ENCODE assay signal across 8 cellular contexts in genomic region chr1:38991638-38992449, GRCh38. TPM values are rescaled to one million over a fixed set of nuclear protein-coding genes. Genes with fewer than 3 reads are reported as not detected.
DNase-seq lines count a peak whose midpoint lies in the region; ATAC-seq and TF ChIP-seq lines count a peak whose summit lies in the region.

No MANE protein-coding gene starts in this region.

- CTCF ChIA-PET in activated CD4-positive, alpha-beta memory T cell treated with anti-CD3 and anti-CD28 coated beads for 36 hours (lab: Charles Lee): interaction anchor here (0.8 to 1.1 kb wide), 2 partner anchors 8 to 28 kb away, joined by 4 to 6 read pairs; no protein-coding TSS in a partner anchor
- CTCF ChIA-PET in naive thymus-derived CD4-positive, alpha-beta T cell (lab: Charles Lee): interaction anchor here (0.6 kb wide), 1 partner anchor 104 kb away, joined by 8 read pairs; no protein-coding TSS in a partner anchor

- H3K9me3 ChIP-seq in Karpas-422 (ENCODE audit: low read length): no peaks in the 10 kb centered on the region
- no peaks in the 10 kb centered on the region for H3K9me3 ChIP-seq in naive thymus-derived CD4-positive, alpha-beta T cell (ENCODE audit: control insufficient read depth in 2 of 3, low read length in 3 of 3)

- peak overlapping the region; percentile 81 for H3K4me3 Mint-ChIP-seq in activated CD4-positive, alpha-beta memory T cell treated with anti-CD3 and anti-CD28 coated beads for 36 hours
- H3K4me3 Mint-ChIP-seq in naive thymus-derived CD4-positive, alpha-beta T cell: peak overlapping the region; percentile 80 to 95 (median 90)
- peak overlapping the region; percentile 92 for H3K4me3 Mint-ChIP-seq in type B pancreatic cell

- peaks cover 30% of the 10 kb centered on the region for H3K36me3 Mint-ChIP-seq in activated CD4-positive, alpha-beta memory T cell treated with anti-CD3 and anti-CD28 coated beads for 36 hours
- peaks cover 0 to 19% (median 15%) of the 10 kb centered on the region in 5 donors for H3K36me3 Mint-ChIP-seq in naive thymus-derived CD4-positive, alpha-beta T cell
- H3K36me3 Mint-ChIP-seq in type B pancreatic cell: peaks cover 22% of the 10 kb centered on the region

- TF ChIP-seq CTCF in fibroblast of mammary gland (conservative IDR thresholded peaks at IDR 0.05; ENCODE audit: control insufficient read depth, insufficient read depth, low read depth, low read length) (no peak), type B pancreatic cell (conservative IDR thresholded peaks at IDR 0.05) (no peak)

- no peaks in the 10 kb centered on the region for H3K9me2 ChIP-seq in Karpas-422 (replicated peaks; ENCODE audit: insufficient read depth, low read length)

- peaks cover 57% of the 10 kb centered on the region for H3K79me2 ChIP-seq in Karpas-422 (ENCODE audit: low read length)

- peaks cover 22% of the 10 kb centered on the region for H3K4me1 ChIP-seq in Karpas-422 (ENCODE audit: low read length)
- H3K4me1 ChIP-seq in naive thymus-derived CD4-positive, alpha-beta T cell (ENCODE audit: control insufficient read depth in 2 of 2, insufficient read depth in 2 of 2, low read length in 2 of 2): peaks cover 21 to 41% of the 10 kb centered on the region in 2 donors

- H3K4me1 Mint-ChIP-seq in activated CD4-positive, alpha-beta memory T cell treated with anti-CD3 and anti-CD28 coated beads for 36 hours (ENCODE audit: low read depth): peaks cover 52% of the 10 kb centered on the region
- peaks cover 26 to 61% (median 49%) of the 10 kb centered on the region in 7 donors for H3K4me1 Mint-ChIP-seq in naive thymus-derived CD4-positive, alpha-beta T cell
- peaks cover 26% of the 10 kb centered on the region for H3K4me1 Mint-ChIP-seq in type B pancreatic cell (ENCODE audit: unreplicated experiment)

- H3K27me3 ChIP-seq in Karpas-422 (ENCODE audit: low read length): no peaks in the 10 kb centered on the region
- no peaks in the 10 kb centered on the region for H3K27me3 ChIP-seq in naive thymus-derived CD4-positive, alpha-beta T cell (ENCODE audit: control insufficient read depth in 2 of 2, insufficient read depth in 2 of 2, low read length in 2 of 2)

- DNase-seq in NCI-H345 (lab: John Stamatoyannopoulos, UW) (peak; percentile 26), NCI-H345 treated with DMSO at 0.1 percent for 48 hours (lab: John Stamatoyannopoulos, UW; ENCODE audit: unreplicated experiment) (no peak), Karpas-422 (peak; percentile 59), fibroblast of mammary gland (ENCODE audit: low read depth) (no peak), type B pancreatic cell (ENCODE audit: extremely low spot score, unreplicated experiment) (peak; percentile 70)
- DNase-seq in activated CD4-positive, alpha-beta memory T cell treated with anti-CD3 and anti-CD28 coated beads for 36 hours: no peak
- peak in 1 of 9 donors; percentile 30 for DNase-seq in naive thymus-derived CD4-positive, alpha-beta T cell

- peak overlapping the region; percentile 84 for H3K27ac Mint-ChIP-seq in activated CD4-positive, alpha-beta memory T cell treated with anti-CD3 and anti-CD28 coated beads for 36 hours
- peak overlapping the region; percentile 36 to 91 (median 84) for H3K27ac Mint-ChIP-seq in naive thymus-derived CD4-positive, alpha-beta T cell
- H3K27ac Mint-ChIP-seq in type B pancreatic cell: peak overlapping the region; percentile 81

- peak overlapping the region; percentile 71 for H3K4me2 ChIP-seq in Karpas-422 (ENCODE audit: low read depth, low read length, poor library complexity, severe bottlenecking)

- H3K27me3 Mint-ChIP-seq in activated CD4-positive, alpha-beta memory T cell treated with anti-CD3 and anti-CD28 coated beads for 36 hours: no peaks in the 10 kb centered on the region
- no peaks in the 10 kb centered on the region for H3K27me3 Mint-ChIP-seq in naive thymus-derived CD4-positive, alpha-beta T cell
- no peaks in the 10 kb centered on the region for H3K27me3 Mint-ChIP-seq in type B pancreatic cell

- no peak overlapping the region for H2AFZ ChIP-seq in Karpas-422 (ENCODE audit: low read length)

- peak overlapping the region; percentile 99 for H3K9ac ChIP-seq in Karpas-422 (ENCODE audit: low read length)

- H3K27ac ChIP-seq in Karpas-422 (ENCODE audit: low read length): peak overlapping the region; percentile 73
- peak overlapping the region; percentile 99 for H3K27ac ChIP-seq in naive thymus-derived CD4-positive, alpha-beta T cell (ENCODE audit: low read depth, low read length)

- H3K36me3 ChIP-seq in Karpas-422 (ENCODE audit: insufficient read depth, low read length): peaks cover 17% of the 10 kb centered on the region; the same call in 1 of the 2 replicates
- H3K36me3 ChIP-seq in naive thymus-derived CD4-positive, alpha-beta T cell (ENCODE audit: control insufficient read depth in 2 of 3, insufficient read depth in 3 of 3, low read length in 3 of 3): no peaks in the 10 kb centered on the region

- H3K4me3 ChIP-seq in Karpas-422 (ENCODE audit: low read length): peak overlapping the region; percentile 68
- H3K4me3 ChIP-seq in fibroblast of mammary gland (ENCODE audit: control insufficient read depth, low read depth, low read length): peak overlapping the region; percentile 85
- peak overlapping the region; percentile 82 for H3K4me3 ChIP-seq in naive thymus-derived CD4-positive, alpha-beta T cell (ENCODE audit: low read length)

- no peak for ATAC-seq in naive thymus-derived CD4-positive, alpha-beta T cell
- ATAC-seq in HG03457 (IDR thresholded peaks at IDR 0.05; ENCODE audit: unreplicated experiment): no peak

- intact Hi-C loops in activated CD4-positive, alpha-beta memory T cell treated with anti-CD3 and anti-CD28 coated beads for 36 hours (cut with micrococcal nuclease): loop anchor here (1.0 to 10.0 kb wide), 5 partner anchors 10 to 203 kb away; partner anchors contain the start of genes MYCBP, NDUFS5 and RRAGC
- intact Hi-C loops in naive thymus-derived CD4-positive, alpha-beta T cell (cut with micrococcal nuclease): loop anchor here (1.0 to 10.0 kb wide), 7 partner anchors 15 to 205 kb away; partner anchors contain the start of genes MYCBP (in 2 of the 2), NDUFS5 (in 2 of the 2) and RRAGC (in 2 of the 2)

- H3K9me3 Mint-ChIP-seq in activated CD4-positive, alpha-beta memory T cell treated with anti-CD3 and anti-CD28 coated beads for 36 hours: no peaks in the 10 kb centered on the region
- no peaks in the 10 kb centered on the region for H3K9me3 Mint-ChIP-seq in naive thymus-derived CD4-positive, alpha-beta T cell
- H3K9me3 Mint-ChIP-seq in type B pancreatic cell: no peaks in the 10 kb centered on the region

- H4K20me1 ChIP-seq in Karpas-422 (ENCODE audit: insufficient read depth, low read depth, low read length): peaks cover 46% of the 10 kb centered on the region

- POLR2A ChIA-PET in activated CD4-positive, alpha-beta memory T cell treated with anti-CD3 and anti-CD28 coated beads for 36 hours (lab: Charles Lee): interaction anchor here (1.3 kb wide), 1 partner anchor 34 kb away, joined by 5 read pairs; the partner anchor contains the start of gene NDUFS5
- POLR2A ChIA-PET in naive thymus-derived CD4-positive, alpha-beta T cell (lab: Charles Lee): interaction anchor here (0.6 to 4.0 kb wide), 8 partner anchors 10 to 119 kb away, joined by 3 to 25 read pairs (median 4); partner anchors contain the start of genes GJA9, MYCBP and NDUFS5

RNA-seq across cellular contexts. Expression of gene AKIRIN1, which starts 0.8 kb away (rescaled TPM):
- total RNA-seq in Karpas-422 (2014; rRNA removed; shearing (Covaris generic); ENCODE audit: low replicate concordance): 81.3 and 131 TPM in 2 replicates
- 10 to 100 TPM; 73.2 to 74.3 TPM for total RNA-seq in activated CD4-positive, alpha-beta memory T cell treated with anti-CD3 and anti-CD28 coated beads for 36 hours
- total RNA-seq in naive thymus-derived CD4-positive, alpha-beta T cell: 10 to 100 TPM; 63.7 to 74.7 (median 70.2) TPM
- 100 to 1,000 TPM in 1 of 2 donors, 10 to 100 TPM in 1; 87.3 to 103 TPM for polyA plus RNA-seq in naive thymus-derived CD4-positive, alpha-beta T cell
- total RNA-seq in type B pancreatic cell (ENCODE audit: low replicate concordance): 67.4 and 73.0 TPM in 2 replicates

RNA-seq across cellular contexts. Expression of gene NDUFS5, which starts 34.3 kb away (rescaled TPM):
- 259 and 372 TPM in 2 replicates for total RNA-seq in Karpas-422 (2014; rRNA removed; shearing (Covaris generic); ENCODE audit: low replicate concordance)
- 100 to 1,000 TPM; 238 to 240 TPM for total RNA-seq in activated CD4-positive, alpha-beta memory T cell treated with anti-CD3 and anti-CD28 coated beads for 36 hours
- 100 to 1,000 TPM in 4 of 5 experiments, 10 to 100 TPM in 1; 95.1 to 128 (median 115) TPM for total RNA-seq in naive thymus-derived CD4-positive, alpha-beta T cell
- 100 to 1,000 TPM; 615 to 715 TPM for polyA plus RNA-seq in naive thymus-derived CD4-positive, alpha-beta T cell
- total RNA-seq in type B pancreatic cell (ENCODE audit: low replicate concordance): 212 and 252 TPM in 2 replicates

RNA-seq across cellular contexts. Expression of gene RHBDL2, which starts 50.2 kb away (rescaled TPM):
- not detected in 2 replicates for total RNA-seq in Karpas-422 (2014; rRNA removed; shearing (Covaris generic); ENCODE audit: low replicate concordance)
- total RNA-seq in activated CD4-positive, alpha-beta memory T cell treated with anti-CD3 and anti-CD28 coated beads for 36 hours: not detected
- total RNA-seq in naive thymus-derived CD4-positive, alpha-beta T cell: not detected
- not detected for polyA plus RNA-seq in naive thymus-derived CD4-positive, alpha-beta T cell
- total RNA-seq in type B pancreatic cell (ENCODE audit: low replicate concordance): 0.80 and 1.2 TPM in 2 replicates

Comparison
In these comparisons a context has a peak if more than half of its experiments do, and no peak if none do; other contexts are left out.
1. DNase-seq: peak in NCI-H345 (single experiment), Karpas-422 (single experiment) and type B pancreatic cell (single experiment); none in NCI-H345 treated with DMSO at 0.1 percent for 48 hours (single experiment), activated CD4-positive, alpha-beta memory T cell treated with anti-CD3 and anti-CD28 coated beads for 36 hours (single experiment) and fibroblast of mammary gland (single experiment).
2. Peak in every context shown above with its lines, with median percentiles within 50 percentile points of each other: H3K4me3 ChIP-seq, H3K27ac Mint-ChIP-seq and H3K4me3 Mint-ChIP-seq.